ENCODE assay signal across 1 cellular context in genomic region chr4:43351970-43352806, GRCh38.
TF ChIP-seq lines count a peak whose summit lies in the region.

No MANE protein-coding gene starts in this region.

TF ChIP-seq in HepG2, 621 proteins besides CTCF, POLR2A, EP300 and RAD21 (continued from another document):
- TF ChIP-seq NCOR1 (IDR thresholded peaks at IDR 0.05; ENCODE audit: borderline replicate concordance, low read length) = no peak
- peak; percentile 80 for TF ChIP-seq ZNF644 (CRISPR knock-in tag; IDR thresholded peaks at IDR 0.05; ENCODE audit: low read depth)
- no peak for TF ChIP-seq KAT2B (IDR thresholded peaks at IDR 0.05; ENCODE audit: borderline replicate concordance, low read depth, low read length)
- peak; percentile 67 for TF ChIP-seq STAG1 (CRISPR knock-in tag; IDR thresholded peaks at IDR 0.05)
- TF ChIP-seq CEBPG (CRISPR knock-in tag; IDR thresholded peaks at IDR 0.05) = peak; percentile 26; the same call in 1 of the 2 replicates
- TF ChIP-seq, protein P1, sequence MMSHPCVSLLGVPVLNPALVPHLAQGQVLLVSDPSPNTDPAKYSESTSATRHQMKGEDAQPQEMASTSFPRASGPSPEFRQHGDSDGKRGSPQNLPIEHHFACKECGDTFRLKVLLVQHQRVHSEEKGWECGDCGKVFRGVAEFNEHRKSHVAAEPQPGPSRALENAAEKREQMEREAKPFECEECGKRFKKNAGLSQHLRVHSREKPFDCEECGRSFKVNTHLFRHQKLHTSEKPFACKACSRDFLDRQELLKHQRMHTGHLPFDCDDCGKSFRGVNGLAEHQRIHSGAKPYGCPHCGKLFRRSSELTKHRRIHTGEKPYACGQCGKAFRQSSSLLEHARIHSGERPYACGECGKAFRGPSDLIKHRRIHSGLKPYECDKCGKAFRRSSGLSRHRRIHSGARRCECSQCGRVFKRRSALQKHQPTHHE (CRISPR knock-in tag; IDR thresholded peaks at IDR 0.05; ENCODE audit: borderline replicate concordance) = no peak
- no peak for TF ChIP-seq PHF20 (CRISPR knock-in tag; IDR thresholded peaks at IDR 0.05)
